In the genomic region with DNA sequence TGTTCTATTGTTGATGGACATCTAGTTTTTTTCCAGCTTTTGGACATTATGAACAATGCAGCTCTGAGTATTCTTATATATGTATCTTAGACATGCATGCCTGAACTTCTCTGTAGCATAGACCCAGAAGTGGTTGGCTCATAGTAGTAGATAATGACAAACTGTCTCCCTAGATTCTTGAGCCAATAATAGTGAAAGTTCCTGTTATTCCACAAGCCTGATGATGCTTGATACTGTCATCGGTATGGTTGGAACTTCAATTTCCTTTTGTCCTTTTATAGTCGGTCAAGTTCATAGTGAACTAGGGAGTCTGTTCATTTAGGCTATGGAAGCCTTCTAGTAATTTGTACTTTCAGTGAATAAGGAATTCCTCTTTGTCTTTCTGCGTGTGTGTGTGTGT, we compare ENCODE assay signal across 15 cellular contexts. TPM values are rescaled to one million over a fixed set of nuclear protein-coding genes. Genes with fewer than 3 reads are reported as not detected.
DNase-seq lines count a peak whose midpoint lies in the region; FAIRE-seq and TF ChIP-seq lines count a peak whose summit lies in the region.
"Had no signal": no experiment of that assay in that cellular context is flagged by ENCODE, and none has a peak within 500 bp of the region (broad histone marks: within the 10 kb centered on the region; RNA-seq: fewer than 3 reads in every experiment).

No MANE protein-coding gene starts in this region.

- no peak overlapping the region for H3K4me3 ChIP-seq in bronchial epithelial cell (ENCODE audit: low read depth, low read length)
- H3K4me3 ChIP-seq: BLaER1 treated with 17β-estradiol and CSF1 and Interleukin-3, amounts not matched to agents 10 nM and 100 nM had no signal

- TF ChIP-seq CTCF in bronchial epithelial cell (IDR thresholded peaks at IDR 0.05; ENCODE audit: insufficient read depth, low read length, severe bottlenecking): no peak

- peaks cover 1% of the 10 kb centered on the region for H3K36me3 ChIP-seq in bronchial epithelial cell (ENCODE audit: control insufficient read depth, insufficient read depth, low read length)

- no peaks in the 10 kb centered on the region for H3K27me3 ChIP-seq in bronchial epithelial cell (ENCODE audit: control insufficient read depth, insufficient read depth, low read length)
- H3K27me3 ChIP-seq: BLaER1 treated with 17β-estradiol and CSF1 and Interleukin-3, amounts not matched to agents 10 nM and 100 nM had no signal

- DNase-seq in EH (ENCODE audit: low read depth): peak; percentile 74
- DNase-seq in HCEC 1CT: peak; percentile 28
- peak; percentile 14 for DNase-seq in RCC 7860 (ENCODE audit: low spot score)
- peak; percentile 26 for DNase-seq in bronchial epithelial cell (ENCODE audit: low read depth)
- DNase-seq in posterior cingulate gyrus: no peak
- DNase-seq in activated naive CD4-positive, alpha-beta T cell treated with anti-CD3 and anti-CD28 coated beads, Interleukin-2, amount 50 U/mL, for 16 hours: no peak
- no peak for DNase-seq in NOMO-1 treated with DMSO at 0.1 percent for 48 hours (lab: John Stamatoyannopoulos, UW; ENCODE audit: unreplicated experiment)
- DNase-seq in GDM1 (lab: John Stamatoyannopoulos, UW): no peak
- DNase-seq: ACHN; Calu3; CD4-positive, CD25-positive, alpha-beta regulatory T cell; DMS 273 treated with DMSO at 0.1 percent for 48 hours; DMS79 had no signal

- FAIRE-seq in RCC 7860 (lab: Jason Lieb, UNC) (no peak), bronchial epithelial cell (lab: Jason Lieb, UNC) (no peak)
- FAIRE-seq: H54 had no signal

- intact Hi-C loops in posterior cingulate gyrus (cut with DNase I): no loop called here

RNA-seq across cellular contexts. Expression of gene MTR, which starts 56.8 kb away (rescaled TPM):
- 13.1 and 13.4 TPM in 2 replicates for total RNA-seq in bronchial epithelial cell

Comparison
In these comparisons a context has a peak if more than half of its experiments do, and no peak if none do; other contexts are left out.
1. DNase-seq: peak in EH (single experiment), HCEC 1CT (single experiment), RCC 7860 (single experiment) and bronchial epithelial cell (single experiment); none in posterior cingulate gyrus (0 of 10), activated naive CD4-positive, alpha-beta T cell treated with anti-CD3 and anti-CD28 coated beads, Interleukin-2, amount 50 U/mL, for 16 hours (single experiment), NOMO-1 treated with DMSO at 0.1 percent for 48 hours (single experiment) and GDM1 (single experiment).